In genomic region chr17:8105957-8106398, GRCh38 we compare ENCODE assay signal across 1 cellular context.
TF ChIP-seq lines count a peak whose summit lies in the region.

No MANE protein-coding gene starts in this region.

TF ChIP-seq in H1, 55 proteins besides CTCF, POLR2A, EP300 and RAD21:
- TF ChIP-seq RFX5 (IDR thresholded peaks at IDR 0.05; ENCODE audit: borderline replicate concordance, low read depth, low read length), result no peak
- TF ChIP-seq CHD7 (IDR thresholded peaks at IDR 0.05; ENCODE audit: insufficient replicate concordance, low read length), result no peak
- TF ChIP-seq EGR1 (IDR thresholded peaks at IDR 0.05; ENCODE audit: borderline replicate concordance, low read depth, low read length), result no peak
- TF ChIP-seq SRF (IDR thresholded peaks at IDR 0.05; ENCODE audit: low read depth, low read length), result no peak
- no peak for TF ChIP-seq BRCA1 (IDR thresholded peaks at IDR 0.05; ENCODE audit: low read depth, low read length)
- no peak for TF ChIP-seq HDAC6 (IDR thresholded peaks at IDR 0.05; ENCODE audit: low read depth, low read length)
- TF ChIP-seq CHD2 (IDR thresholded peaks at IDR 0.05; ENCODE audit: low read length), result no peak
- no peak for TF ChIP-seq JUN (IDR thresholded peaks at IDR 0.05; ENCODE audit: low read depth, low read length)
- TF ChIP-seq USF2 (IDR thresholded peaks at IDR 0.05; ENCODE audit: low read length), result no peak
- no peak for TF ChIP-seq ZNF274 (IDR thresholded peaks at IDR 0.05; ENCODE audit: borderline replicate concordance, extremely low read depth, low read length)
- no peak for TF ChIP-seq MAFK (IDR thresholded peaks at IDR 0.05; ENCODE audit: low read depth, low read length)
- TF ChIP-seq CBX5 (IDR thresholded peaks at IDR 0.05; ENCODE audit: low read depth, low read length), result no peak
- TF ChIP-seq KDM1A (IDR thresholded peaks at IDR 0.05; ENCODE audit: borderline replicate concordance, low read length), result no peak
- TF ChIP-seq JUND (IDR thresholded peaks at IDR 0.05; ENCODE audit: low read length), result no peak
- TF ChIP-seq RNF2 (IDR thresholded peaks at IDR 0.05; ENCODE audit: borderline replicate concordance, low read depth, low read length, missing control alignments, poor library complexity, severe bottlenecking), result no peak
- TF ChIP-seq ATF3 (IDR thresholded peaks at IDR 0.05; ENCODE audit: insufficient read depth, low read depth, low read length), result no peak
- no peak for TF ChIP-seq TAF1 (IDR thresholded peaks at IDR 0.05; ENCODE audit: low read depth, low read length)
- TF ChIP-seq PHF8 (conservative IDR thresholded peaks at IDR 0.05; ENCODE audit: low read depth, low read length), result no peak
